9 cellular contexts compared by ENCODE assay signal in the genomic region with DNA sequence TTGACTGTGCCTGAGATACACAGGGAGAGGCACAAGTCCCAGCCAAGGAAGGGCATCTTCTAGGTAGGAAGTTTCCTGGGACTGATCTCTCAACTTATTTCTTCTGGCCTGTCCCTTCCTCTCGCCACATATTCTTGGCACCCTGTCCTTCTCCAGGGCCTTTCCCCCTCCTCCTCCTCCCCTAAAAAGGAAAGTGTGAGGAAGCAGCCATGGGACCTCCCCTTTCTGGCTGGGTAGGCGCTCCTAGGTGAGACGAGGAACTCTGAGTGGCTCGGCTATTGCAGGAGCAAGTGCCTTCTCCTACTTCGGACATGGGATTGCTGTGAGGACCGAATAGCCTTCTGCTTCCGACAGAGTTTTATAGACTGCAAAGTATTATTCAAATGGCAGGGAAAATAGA. TPM values are rescaled to one million over a fixed set of nuclear protein-coding genes. Genes with fewer than 3 reads are reported as not detected.
DNase-seq lines count a peak whose midpoint lies in the region; ATAC-seq, FAIRE-seq and TF ChIP-seq lines count a peak whose summit lies in the region.
"Had no signal": no experiment of that assay in that cellular context is flagged by ENCODE, and none has a peak within 500 bp of the region (broad histone marks: within the 10 kb centered on the region; RNA-seq: fewer than 3 reads in every experiment).

No MANE protein-coding gene starts in this region.

- no peaks in the 10 kb centered on the region for H3K79me1 ChIP-seq in H9 (ENCODE audit: insufficient read depth, low read depth, low read length, poor library complexity, severe bottlenecking)

- 48% methylated on average over 7 of the region's 7 CpGs for WGBS in prostate gland
- WGBS in H9 (ENCODE audit: extremely low coverage, insufficient read length, low lambda C conversion rate): no CpG with 5 or more reads among the region's 7 CpGs

- peak; percentile 42 for TF ChIP-seq POLR2A in endothelial cell of umbilical vein (IDR thresholded peaks at IDR 0.05; ENCODE audit: low read depth, low read length)
- no peak for TF ChIP-seq POLR2A in prostate gland (IDR thresholded peaks at IDR 0.05)

- H3K36me3 ChIP-seq in endothelial cell of umbilical vein (ENCODE audit: control insufficient read depth in 2 of 2, extremely low read depth in 1 of 2, insufficient read depth in 2 of 2, low read length in 2 of 2) (no peaks in the 10 kb centered on the region), prostate gland (no peaks in the 10 kb centered on the region)
- no peaks in the 10 kb centered on the region for H3K36me3 ChIP-seq in CD8-positive, alpha-beta memory T cell (ENCODE audit: insufficient read depth, low read length)

- H3K9me3 Mint-ChIP-seq in CD8-positive, alpha-beta memory T cell: no peaks in the 10 kb centered on the region
- H3K9me3 Mint-ChIP-seq in H9: no peaks in the 10 kb centered on the region; a peak in 1 of 5 replicates
- H3K9me3 Mint-ChIP-seq: activated naive CD4-positive, alpha-beta T cell treated with anti-CD3 and anti-CD28 coated beads, Interleukin-2, amount 50 U/mL, for 24 hours had no signal

- H3K23me2 ChIP-seq in H9 (ENCODE audit: insufficient read length, low read depth, low read length, poor library complexity, severe bottlenecking): no peaks in the 10 kb centered on the region

- no peaks in the 10 kb centered on the region for H3K36me3 Mint-ChIP-seq in CD8-positive, alpha-beta memory T cell
- H3K36me3 Mint-ChIP-seq in H9 (ENCODE audit: insufficient read depth in 1 of 3, low read depth in 3 of 3): no peaks in the 10 kb centered on the region; a peak in 1 of 7 replicates
- H3K36me3 Mint-ChIP-seq: activated naive CD4-positive, alpha-beta T cell treated with anti-CD3 and anti-CD28 coated beads, Interleukin-2, amount 50 U/mL, for 24 hours had no signal

- H3K4me2 ChIP-seq in endothelial cell of umbilical vein (ENCODE audit: insufficient read depth, low read length) (peak overlapping the region; percentile 91), H9 (ENCODE audit: insufficient read depth, insufficient read length, low read length) (no peak overlapping the region)

- H3K4me1 ChIP-seq in endothelial cell of umbilical vein (ENCODE audit: control insufficient read depth, extremely low read depth, insufficient read depth, low read length) (peaks cover 32% of the 10 kb centered on the region), prostate gland (replicated peaks) (no peaks in the 10 kb centered on the region), H9 (ENCODE audit: insufficient read depth, low read length) (no peaks in the 10 kb centered on the region)
- no peaks in the 10 kb centered on the region for H3K4me1 ChIP-seq in CD8-positive, alpha-beta memory T cell (ENCODE audit: insufficient read depth, low read length)

- H2AK5ac ChIP-seq in H9 (ENCODE audit: insufficient read length, low read length): no peak overlapping the region

- no peak overlapping the region for H2BK120ac ChIP-seq in H9 (ENCODE audit: low read depth, low read length, poor library complexity, severe bottlenecking)

- H3K4ac ChIP-seq in H9 (ENCODE audit: low read depth, low read length): no peak overlapping the region

- H3K27me3 Mint-ChIP-seq in CD8-positive, alpha-beta memory T cell: no peaks in the 10 kb centered on the region
- H3K27me3 Mint-ChIP-seq in H9 (ENCODE audit: low read depth): peaks cover 27% of the 10 kb centered on the region
- H3K27me3 Mint-ChIP-seq: activated naive CD4-positive, alpha-beta T cell treated with anti-CD3 and anti-CD28 coated beads, Interleukin-2, amount 50 U/mL, for 24 hours had no signal

- H3K27ac ChIP-seq in endothelial cell of umbilical vein (ENCODE audit: insufficient read depth, low read depth, low read length) (peak overlapping the region; percentile 96), prostate gland (peak overlapping the region; percentile 73 to 80), H9 (ENCODE audit: insufficient read length, low read depth, low read length) (no peak overlapping the region)
- H3K27ac ChIP-seq in CD8-positive, alpha-beta memory T cell (ENCODE audit: low read depth, low read length): no peak overlapping the region

- H2AFZ ChIP-seq in endothelial cell of umbilical vein (ENCODE audit: low read depth, low read length) (peak overlapping the region; percentile 88), H9 (ENCODE audit: low read length) (no peak overlapping the region)

- CTCF ChIA-PET in endothelial cell of umbilical vein (lab: Charles Lee): interaction anchor here (0.7 to 4.1 kb wide), 43 partner anchors 9 to 742 kb away, joined by 3 to 83 read pairs (median 5); partner anchors contain the start of genes C1orf115, HLX, MTARC1 and MTARC2
- CTCF ChIA-PET in CD8-positive, alpha-beta memory T cell (lab: Charles Lee): interaction anchor here (0.6 to 1.3 kb wide), 6 partner anchors 10 to 543 kb away, joined by 3 to 8 read pairs (median 4); no protein-coding TSS in a partner anchor

- H3K27me3 ChIP-seq in endothelial cell of umbilical vein (ENCODE audit: control insufficient read depth in 2 of 2, insufficient read depth in 2 of 2, low read length in 2 of 2) (no peaks in the 10 kb centered on the region), prostate gland (replicated peaks; ENCODE audit: insufficient read depth) (no peaks in the 10 kb centered on the region), H9 (ENCODE audit: insufficient read depth, low read length) (no peaks in the 10 kb centered on the region)
- H3K27me3 ChIP-seq in CD8-positive, alpha-beta memory T cell (ENCODE audit: insufficient read depth, low read length, poor library complexity, severe bottlenecking): no peaks in the 10 kb centered on the region

- POLR2A ChIA-PET in endothelial cell of umbilical vein (lab: Charles Lee): interaction anchor here (0.6 to 2.0 kb wide), 3 partner anchors 16 to 1008 kb away, joined by 3 to 9 read pairs (median 3); partner anchors contain the start of gene MTARC2
- POLR2A ChIA-PET in CD8-positive, alpha-beta memory T cell (lab: Charles Lee): interaction anchor here (0.6 kb wide), 1 partner anchor 596 kb away, joined by 9 read pairs; no protein-coding TSS in a partner anchor

- ATAC-seq in GM18867 (IDR thresholded peaks at IDR 0.05; ENCODE audit: unreplicated experiment) (peak; percentile 8), HG03460 (IDR thresholded peaks at IDR 0.05; ENCODE audit: unreplicated experiment) (peak; percentile 8), GM18868 (IDR thresholded peaks at IDR 0.05; ENCODE audit: unreplicated experiment) (no peak), HG02763 (IDR thresholded peaks at IDR 0.05; ENCODE audit: unreplicated experiment) (no peak)

- intact Hi-C loops in endothelial cell of umbilical vein (cut with micrococcal nuclease): loop anchor here (1.0 to 5.0 kb wide), 10 partner anchors 16 to 1095 kb away; partner anchors contain the start of genes C1orf115, MARK1, MTARC2 and RAB3GAP2
- intact Hi-C loops in prostate gland (cut with DNase I): loop anchor here (5.0 kb wide), 1 partner anchor 40 kb away; the partner anchor contains the start of gene C1orf115

- dilution Hi-C loops in endothelial cell of umbilical vein (cut with MboI; ENCODE audit: extremely low pct_ligation_motif_present, low sequenced_read_pairs): no loop called here

- H3K4me3 ChIP-seq in endothelial cell of umbilical vein (replicated peaks in 1 of 3; ENCODE audit: insufficient read depth in 1 of 3, low read depth in 1 of 3, low read length in 3 of 3) (peak overlapping the region in 1 of 3 experiments; percentile 47), prostate gland (no peak overlapping the region)
- H3K4me3 ChIP-seq in CD8-positive, alpha-beta memory T cell (ENCODE audit: low read length): no peak overlapping the region

- no peaks in the 10 kb centered on the region for H3K9me3 ChIP-seq in endothelial cell of umbilical vein (replicated peaks; ENCODE audit: control insufficient read depth, insufficient read depth, low read length)
- H3K9me3 ChIP-seq in prostate gland: no peaks in the 10 kb centered on the region
- no peaks in the 10 kb centered on the region for H3K9me3 ChIP-seq in CD8-positive, alpha-beta memory T cell (ENCODE audit: low read length)
- no peaks in the 10 kb centered on the region for H3K9me3 ChIP-seq in H9 (ENCODE audit: control insufficient read depth, low read depth, low read length)

- H3K14ac ChIP-seq in H9 (ENCODE audit: insufficient read depth, low read length): no peak overlapping the region

- TSS peak; percentile 91 for BruUV-seq in endothelial cell of umbilical vein (replicated peaks; lab: Mats Ljungman, UMichigan)

- no peaks in the 10 kb centered on the region for H4K20me1 ChIP-seq in endothelial cell of umbilical vein (replicated peaks; ENCODE audit: control insufficient read depth, extremely low read depth, insufficient read depth, low read length)
- H4K20me1 ChIP-seq in H9 (ENCODE audit: control insufficient read depth, insufficient read depth, insufficient read length): no peaks in the 10 kb centered on the region

- no peak for TF ChIP-seq CTCF in endothelial cell of umbilical vein (IDR thresholded peaks at IDR 0.05; ENCODE audit: extremely low read depth in 1 of 2, insufficient read depth in 1 of 2, low read depth in 1 of 2, low read length in 2 of 2)
- no peak for TF ChIP-seq CTCF in prostate gland (IDR thresholded peaks at IDR 0.05)
- TF ChIP-seq CTCF in H9 (conservative IDR thresholded peaks at IDR 0.05): no peak

- H3K27ac Mint-ChIP-seq in CD8-positive, alpha-beta memory T cell: peak overlapping the region in 1 of 8 donors; percentile 85
- H3K27ac Mint-ChIP-seq in H9: no peak overlapping the region; a peak in 1 of 7 replicates
- H3K27ac Mint-ChIP-seq: activated naive CD4-positive, alpha-beta T cell treated with anti-CD3 and anti-CD28 coated beads, Interleukin-2, amount 50 U/mL, for 24 hours had no signal

- no peak overlapping the region for H3K23ac ChIP-seq in H9 (ENCODE audit: insufficient read length, low read depth, low read length)

- H2BK20ac ChIP-seq in H9 (ENCODE audit: low read depth, low read length, poor library complexity, severe bottlenecking): no peak overlapping the region

- H2BK5ac ChIP-seq in H9 (ENCODE audit: insufficient read length, low read length): no peak overlapping the region

- no peak overlapping the region for H2BK12ac ChIP-seq in H9 (ENCODE audit: insufficient read length, low read depth, low read length)

- no peak overlapping the region for H3K56ac ChIP-seq in H9 (ENCODE audit: insufficient read length, low read depth, low read length)

- peak overlapping the region; percentile 51 for H3K9ac ChIP-seq in endothelial cell of umbilical vein (replicated peaks; ENCODE audit: extremely low read depth, insufficient read depth, low read length)
- H3K9ac ChIP-seq in H9 (ENCODE audit: extremely low read depth, insufficient read length, low read length): no peak overlapping the region

- no peak overlapping the region for H3K18ac ChIP-seq in H9 (ENCODE audit: insufficient read length, low read depth, low read length)

- no peaks in the 10 kb centered on the region for H3K9me1 ChIP-seq in endothelial cell of umbilical vein (replicated peaks; ENCODE audit: control insufficient read depth, extremely low read depth, insufficient read depth, low read length)

- H4K5ac ChIP-seq in H9 (ENCODE audit: insufficient read length, low read depth, low read length): no peak overlapping the region

- no peak overlapping the region for H4K91ac ChIP-seq in H9 (ENCODE audit: insufficient read length, low read depth, low read length)

- no peak overlapping the region for H2BK15ac ChIP-seq in H9 (ENCODE audit: low read depth, low read length)

- H3K79me2 ChIP-seq in endothelial cell of umbilical vein (ENCODE audit: control insufficient read depth, insufficient read depth, low read length) (no peaks in the 10 kb centered on the region), H9 (ENCODE audit: insufficient read depth, low read length) (no peaks in the 10 kb centered on the region)

- H4K8ac ChIP-seq in H9 (replicated peaks; ENCODE audit: insufficient read length, low read depth, low read length): no peak overlapping the region

- no peak for FAIRE-seq in endothelial cell of umbilical vein (lab: Jason Lieb, UNC)

- H3K4me1 Mint-ChIP-seq in CD8-positive, alpha-beta memory T cell: peaks cover 10 to 18% (median 11%) of the 10 kb centered on the region in 3 donors
- peaks cover 2 to 3% of the 10 kb centered on the region in 2 experiments for H3K4me1 Mint-ChIP-seq in H9

- peak overlapping the region in 2 of 7 donors; percentile 70 to 84 for H3K4me3 Mint-ChIP-seq in CD8-positive, alpha-beta memory T cell
- H3K4me3 Mint-ChIP-seq in H9: no peak overlapping the region

- no peak overlapping the region for H3T11ph ChIP-seq in H9 (ENCODE audit: low read length)

- DNase-seq in endothelial cell of umbilical vein (ENCODE audit: low read depth, low spot score): no peak
- peak; percentile 14 for DNase-seq in prostate gland (ENCODE audit: low spot score)
- DNase-seq in CD8-positive, alpha-beta memory T cell: no peak
- no peak for DNase-seq in H9

RNA-seq across cellular contexts. Expression of gene MTARC2, which starts 15.5 kb away (rescaled TPM):
- 12.0 and 14.1 TPM in 2 replicates for total RNA-seq in endothelial cell of umbilical vein
- 9.8 and 10.7 TPM in 2 replicates for polyA plus RNA-seq in endothelial cell of umbilical vein
- 6.0 and 8.0 TPM in 2 replicates for polyA plus RNA-seq in endothelial cell of umbilical vein (2011; cell fraction: cytosol; rRNA removed)
- polyA plus RNA-seq in endothelial cell of umbilical vein (2011; cell fraction: nucleus; rRNA removed): 32.7 and 34.7 TPM in 2 replicates
- 16.7 and 17.9 TPM in 2 replicates for polyA plus RNA-seq in endothelial cell of umbilical vein (2012)
- polyA minus RNA-seq in endothelial cell of umbilical vein: 6.1 and 6.2 TPM in 2 replicates
- 13.0 TPM for polyA minus RNA-seq in endothelial cell of umbilical vein (2011; cell fraction: cytosol; rRNA and poly(A)+ RNA removed)
- 10.7 and 13.3 TPM in 2 replicates for polyA minus RNA-seq in endothelial cell of umbilical vein (2011; cell fraction: nucleus; rRNA and poly(A)+ RNA removed)
- total RNA-seq in prostate gland: 10 to 100 TPM; 22.2 to 44.4 TPM
- total RNA-seq in CD8-positive, alpha-beta memory T cell: not detected
- not detected for polyA plus RNA-seq in CD8-positive, alpha-beta memory T cell
- total RNA-seq in H9 (2021): 4.2 and 7.7 TPM in 2 replicates

RNA-seq across cellular contexts. Expression of gene C1orf115, which starts 42.5 kb away (rescaled TPM):
- total RNA-seq in endothelial cell of umbilical vein: 15.8 and 16.4 TPM in 2 replicates
- 10.6 and 11.1 TPM in 2 replicates for polyA plus RNA-seq in endothelial cell of umbilical vein
- polyA plus RNA-seq in endothelial cell of umbilical vein (2011; cell fraction: cytosol; rRNA removed): 17.3 and 18.9 TPM in 2 replicates
- polyA plus RNA-seq in endothelial cell of umbilical vein (2011; cell fraction: nucleus; rRNA removed): 8.7 and 8.9 TPM in 2 replicates
- polyA plus RNA-seq in endothelial cell of umbilical vein (2012): 40.3 and 42.2 TPM in 2 replicates
- 13.5 and 15.0 TPM in 2 replicates for polyA minus RNA-seq in endothelial cell of umbilical vein
- not detected for polyA minus RNA-seq in endothelial cell of umbilical vein (2011; cell fraction: cytosol; rRNA and poly(A)+ RNA removed)
- 3.1 and 3.6 TPM in 2 replicates for polyA minus RNA-seq in endothelial cell of umbilical vein (2011; cell fraction: nucleus; rRNA and poly(A)+ RNA removed)
- 10 to 100 TPM; 26.9 to 79.4 TPM for total RNA-seq in prostate gland
- total RNA-seq in CD8-positive, alpha-beta memory T cell: under 1 TPM; 0.16 to 0.18 TPM
- 1.4 TPM for polyA plus RNA-seq in CD8-positive, alpha-beta memory T cell
- total RNA-seq in H9 (2021): 6.0 and 7.3 TPM in 2 replicates

RNA-seq across cellular contexts. Expression of gene MTARC1, which starts 54.1 kb away (rescaled TPM):
- 3.5 and 4.8 TPM in 2 replicates for total RNA-seq in endothelial cell of umbilical vein
- polyA plus RNA-seq in endothelial cell of umbilical vein: 0.43 and 0.62 TPM in 2 replicates
- 1.1 TPM in 2 replicates for polyA plus RNA-seq in endothelial cell of umbilical vein (2011; cell fraction: cytosol; rRNA removed)
- 1.2 and 1.6 TPM in 2 replicates for polyA plus RNA-seq in endothelial cell of umbilical vein (2011; cell fraction: nucleus; rRNA removed)
- 1.1 and 1.2 TPM in 2 replicates for polyA plus RNA-seq in endothelial cell of umbilical vein (2012)
- polyA minus RNA-seq in endothelial cell of umbilical vein: 0.80 and 2.6 TPM in 2 replicates
- polyA minus RNA-seq in endothelial cell of umbilical vein (2011; cell fraction: cytosol; rRNA and poly(A)+ RNA removed): 86.1 TPM
- polyA minus RNA-seq in endothelial cell of umbilical vein (2011; cell fraction: nucleus; rRNA and poly(A)+ RNA removed): 1.1 and 1.4 TPM in 2 replicates
- 10 to 100 TPM in 1 of 2 donors, 1 to 10 TPM in 1; 5.7 to 29.7 TPM for total RNA-seq in prostate gland
- not detected for total RNA-seq in CD8-positive, alpha-beta memory T cell
- not detected for polyA plus RNA-seq in CD8-positive, alpha-beta memory T cell
- total RNA-seq in H9 (2021): 33.7 and 41.2 TPM in 2 replicates

Comparison
In these comparisons a context has a peak if more than half of its experiments do, and no peak if none do; other contexts are left out.
1. ATAC-seq: peak in GM18867 (single experiment) and HG03460 (single experiment); none in GM18868 (single experiment) and HG02763 (single experiment).
2. H3K27ac ChIP-seq: peak in endothelial cell of umbilical vein (single experiment) and prostate gland (2 of 2); none in CD8-positive, alpha-beta memory T cell (single experiment) and H9 (single experiment).